Comparison of ENCODE assay signal across 2 cellular contexts in the genomic region with DNA sequence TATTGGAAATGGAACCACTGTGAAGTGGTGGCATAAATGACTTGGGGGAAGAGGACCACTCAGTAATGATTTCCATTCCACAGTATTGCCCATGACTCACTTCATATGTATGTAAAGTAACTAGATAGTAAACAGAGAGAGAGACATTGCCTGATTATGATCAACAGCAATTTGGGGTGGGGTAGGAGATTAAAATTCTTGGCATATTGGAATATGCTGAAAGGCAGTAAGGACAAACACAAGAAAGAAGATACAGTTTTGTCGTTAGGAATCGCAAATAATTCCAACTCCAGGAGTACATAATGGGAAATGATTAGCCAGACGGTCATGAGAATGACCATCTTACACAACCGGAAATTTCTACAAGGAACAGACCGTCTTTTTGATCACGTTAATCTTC.
TF ChIP-seq lines count a peak whose summit lies in the region.

No MANE protein-coding gene starts in this region.

TF ChIP-seq in GM12878, 131 proteins besides CTCF, POLR2A, EP300 and RAD21:
- TF ChIP-seq LARP7 (IDR thresholded peaks at IDR 0.05) (no peak), ZNF274 (IDR thresholded peaks at IDR 0.05; ENCODE audit: insufficient read depth, insufficient read length) (no peak), ATF7 (IDR thresholded peaks at IDR 0.05; ENCODE audit: low read depth) (no peak), NFIC (IDR thresholded peaks at IDR 0.05; ENCODE audit: low read depth, low read length) (no peak), SRF (IDR thresholded peaks at IDR 0.05; ENCODE audit: low read depth in 2 of 2, low read length in 2 of 2) (no peak), ATF2 (IDR thresholded peaks at IDR 0.05; ENCODE audit: low read length) (no peak), ASH2L (IDR thresholded peaks at IDR 0.05; ENCODE audit: borderline replicate concordance, low read depth) (no peak), CHD4 (IDR thresholded peaks at IDR 0.05) (no peak), NRF1 (conservative IDR thresholded peaks at IDR 0.05; ENCODE audit: low read depth, low read length) (no peak), NFXL1 (IDR thresholded peaks at IDR 0.05; ENCODE audit: borderline replicate concordance) (no peak), JUNB (IDR thresholded peaks at IDR 0.05) (no peak), EGR1 (IDR thresholded peaks at IDR 0.05; ENCODE audit: borderline replicate concordance in 1 of 2, low read depth in 2 of 2, low read length in 2 of 2) (no peak), KAT2A (conservative IDR thresholded peaks at IDR 0.05; ENCODE audit: control insufficient read depth, low read depth, low read length) (no peak), SIN3A (IDR thresholded peaks at IDR 0.05; ENCODE audit: low read depth, low read length) (no peak), MTA3 (IDR thresholded peaks at IDR 0.05; ENCODE audit: borderline replicate concordance, low read length) (no peak)
- TF ChIP-seq, protein P1, sequence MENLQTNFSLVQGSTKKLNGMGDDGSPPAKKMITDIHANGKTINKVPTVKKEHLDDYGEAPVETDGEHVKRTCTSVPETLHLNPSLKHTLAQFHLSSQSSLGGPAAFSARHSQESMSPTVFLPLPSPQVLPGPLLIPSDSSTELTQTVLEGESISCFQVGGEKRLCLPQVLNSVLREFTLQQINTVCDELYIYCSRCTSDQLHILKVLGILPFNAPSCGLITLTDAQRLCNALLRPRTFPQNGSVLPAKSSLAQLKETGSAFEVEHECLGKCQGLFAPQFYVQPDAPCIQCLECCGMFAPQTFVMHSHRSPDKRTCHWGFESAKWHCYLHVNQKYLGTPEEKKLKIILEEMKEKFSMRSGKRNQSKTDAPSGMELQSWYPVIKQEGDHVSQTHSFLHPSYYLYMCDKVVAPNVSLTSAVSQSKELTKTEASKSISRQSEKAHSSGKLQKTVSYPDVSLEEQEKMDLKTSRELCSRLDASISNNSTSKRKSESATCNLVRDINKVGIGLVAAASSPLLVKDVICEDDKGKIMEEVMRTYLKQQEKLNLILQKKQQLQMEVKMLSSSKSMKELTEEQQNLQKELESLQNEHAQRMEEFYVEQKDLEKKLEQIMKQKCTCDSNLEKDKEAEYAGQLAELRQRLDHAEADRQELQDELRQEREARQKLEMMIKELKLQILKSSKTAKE (IDR thresholded peaks at IDR 0.05; ENCODE audit: low read depth, poor library complexity, severe bottlenecking), result no peak
- TF ChIP-seq, protein P2, sequence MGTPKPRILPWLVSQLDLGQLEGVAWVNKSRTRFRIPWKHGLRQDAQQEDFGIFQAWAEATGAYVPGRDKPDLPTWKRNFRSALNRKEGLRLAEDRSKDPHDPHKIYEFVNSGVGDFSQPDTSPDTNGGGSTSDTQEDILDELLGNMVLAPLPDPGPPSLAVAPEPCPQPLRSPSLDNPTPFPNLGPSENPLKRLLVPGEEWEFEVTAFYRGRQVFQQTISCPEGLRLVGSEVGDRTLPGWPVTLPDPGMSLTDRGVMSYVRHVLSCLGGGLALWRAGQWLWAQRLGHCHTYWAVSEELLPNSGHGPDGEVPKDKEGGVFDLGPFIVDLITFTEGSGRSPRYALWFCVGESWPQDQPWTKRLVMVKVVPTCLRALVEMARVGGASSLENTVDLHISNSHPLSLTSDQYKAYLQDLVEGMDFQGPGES (IDR thresholded peaks at IDR 0.05), result no peak
- TF ChIP-seq, protein P3, sequence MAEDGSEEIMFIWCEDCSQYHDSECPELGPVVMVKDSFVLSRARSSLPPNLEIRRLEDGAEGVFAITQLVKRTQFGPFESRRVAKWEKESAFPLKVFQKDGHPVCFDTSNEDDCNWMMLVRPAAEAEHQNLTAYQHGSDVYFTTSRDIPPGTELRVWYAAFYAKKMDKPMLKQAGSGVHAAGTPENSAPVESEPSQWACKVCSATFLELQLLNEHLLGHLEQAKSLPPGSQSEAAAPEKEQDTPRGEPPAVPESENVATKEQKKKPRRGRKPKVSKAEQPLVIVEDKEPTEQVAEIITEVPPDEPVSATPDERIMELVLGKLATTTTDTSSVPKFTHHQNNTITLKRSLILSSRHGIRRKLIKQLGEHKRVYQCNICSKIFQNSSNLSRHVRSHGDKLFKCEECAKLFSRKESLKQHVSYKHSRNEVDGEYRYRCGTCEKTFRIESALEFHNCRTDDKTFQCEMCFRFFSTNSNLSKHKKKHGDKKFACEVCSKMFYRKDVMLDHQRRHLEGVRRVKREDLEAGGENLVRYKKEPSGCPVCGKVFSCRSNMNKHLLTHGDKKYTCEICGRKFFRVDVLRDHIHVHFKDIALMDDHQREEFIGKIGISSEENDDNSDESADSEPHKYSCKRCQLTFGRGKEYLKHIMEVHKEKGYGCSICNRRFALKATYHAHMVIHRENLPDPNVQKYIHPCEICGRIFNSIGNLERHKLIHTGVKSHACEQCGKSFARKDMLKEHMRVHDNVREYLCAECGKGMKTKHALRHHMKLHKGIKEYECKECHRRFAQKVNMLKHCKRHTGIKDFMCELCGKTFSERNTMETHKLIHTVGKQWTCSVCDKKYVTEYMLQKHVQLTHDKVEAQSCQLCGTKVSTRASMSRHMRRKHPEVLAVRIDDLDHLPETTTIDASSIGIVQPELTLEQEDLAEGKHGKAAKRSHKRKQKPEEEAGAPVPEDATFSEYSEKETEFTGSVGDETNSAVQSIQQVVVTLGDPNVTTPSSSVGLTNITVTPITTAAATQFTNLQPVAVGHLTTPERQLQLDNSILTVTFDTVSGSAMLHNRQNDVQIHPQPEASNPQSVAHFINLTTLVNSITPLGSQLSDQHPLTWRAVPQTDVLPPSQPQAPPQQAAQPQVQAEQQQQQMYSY (CRISPR knock-in tag; IDR thresholded peaks at IDR 0.05), result no peak

TF ChIP-seq in GM12891, 5 proteins besides CTCF, POLR2A, EP300 and RAD21:
- TF ChIP-seq PAX5 (IDR thresholded peaks at IDR 0.05; ENCODE audit: insufficient read depth, low read length, severe bottlenecking) (no peak), POLR2AphosphoS5 (IDR thresholded peaks at IDR 0.05; ENCODE audit: low read depth, low read length) (no peak), SPI1 (IDR thresholded peaks at IDR 0.05; ENCODE audit: low read depth, low read length) (no peak), POU2F2 (IDR thresholded peaks at IDR 0.05; ENCODE audit: low read depth, low read length) (no peak), TAF1 (IDR thresholded peaks at IDR 0.05; ENCODE audit: low read depth, low read length) (no peak)
TF ChIP-seq in GM12891: peak in this region for 0.
